ENCODE assay signal across 6 cellular contexts in genomic region chr1:156194300-156194652, GRCh38. TPM values are rescaled to one million over a fixed set of nuclear protein-coding genes. Genes with fewer than 3 reads are reported as not detected.
DNase-seq lines count a peak whose midpoint lies in the region; TF ChIP-seq lines count a peak whose summit lies in the region.

No MANE protein-coding gene starts in this region.

- intact Hi-C loops in dendritic cell treated with granulocyte-macrophage colony-stimulating factor and Interleukin-4, amounts not matched to agents 40 ng/mL and 50 ng/mL, for 4 days (cut with micrococcal nuclease) = no loop called here

- TF ChIP-seq CTCF in progenitor cell of endocrine pancreas (IDR thresholded peaks at IDR 0.05; ENCODE audit: unreplicated experiment) = no peak

- H3K9me3 Mint-ChIP-seq in activated naive CD4-positive, alpha-beta T cell treated with anti-CD3 and anti-CD28 coated beads, Interleukin-2, amount 50 U/mL, for 24 hours = no peaks in the 10 kb centered on the region
- no peaks in the 10 kb centered on the region for H3K9me3 Mint-ChIP-seq in dendritic cell treated with granulocyte-macrophage colony-stimulating factor and Interleukin-4, amounts not matched to agents 40 ng/mL and 50 ng/mL, for 4 days
- peaks cover 6% of the 10 kb centered on the region for H3K9me3 Mint-ChIP-seq in progenitor cell of endocrine pancreas (ENCODE audit: low read depth)

- peak overlapping the region; percentile 95 for H3K4me3 Mint-ChIP-seq in activated naive CD4-positive, alpha-beta T cell treated with anti-CD3 and anti-CD28 coated beads, Interleukin-2, amount 50 U/mL, for 24 hours
- H3K4me3 Mint-ChIP-seq in dendritic cell treated with granulocyte-macrophage colony-stimulating factor and Interleukin-4, amounts not matched to agents 40 ng/mL and 50 ng/mL, for 4 days = peak overlapping the region; percentile 96
- H3K4me3 Mint-ChIP-seq in progenitor cell of endocrine pancreas (ENCODE audit: low read depth) = peak overlapping the region; percentile 97

- H3K27me3 Mint-ChIP-seq in activated naive CD4-positive, alpha-beta T cell treated with anti-CD3 and anti-CD28 coated beads, Interleukin-2, amount 50 U/mL, for 24 hours = no peaks in the 10 kb centered on the region
- H3K27me3 Mint-ChIP-seq in dendritic cell treated with granulocyte-macrophage colony-stimulating factor and Interleukin-4, amounts not matched to agents 40 ng/mL and 50 ng/mL, for 4 days = no peaks in the 10 kb centered on the region
- no peaks in the 10 kb centered on the region for H3K27me3 Mint-ChIP-seq in progenitor cell of endocrine pancreas

- peaks cover 62% of the 10 kb centered on the region for H3K4me1 Mint-ChIP-seq in activated naive CD4-positive, alpha-beta T cell treated with anti-CD3 and anti-CD28 coated beads, Interleukin-2, amount 50 U/mL, for 24 hours
- peaks cover 55% of the 10 kb centered on the region for H3K4me1 Mint-ChIP-seq in dendritic cell treated with granulocyte-macrophage colony-stimulating factor and Interleukin-4, amounts not matched to agents 40 ng/mL and 50 ng/mL, for 4 days (ENCODE audit: low read depth)
- H3K4me1 Mint-ChIP-seq in progenitor cell of endocrine pancreas (ENCODE audit: low read depth) = peaks cover 10% of the 10 kb centered on the region

- peaks cover 15% of the 10 kb centered on the region for H3K36me3 Mint-ChIP-seq in activated naive CD4-positive, alpha-beta T cell treated with anti-CD3 and anti-CD28 coated beads, Interleukin-2, amount 50 U/mL, for 24 hours
- H3K36me3 Mint-ChIP-seq in dendritic cell treated with granulocyte-macrophage colony-stimulating factor and Interleukin-4, amounts not matched to agents 40 ng/mL and 50 ng/mL, for 4 days (ENCODE audit: low read depth) = peaks cover 38% of the 10 kb centered on the region
- H3K36me3 Mint-ChIP-seq in progenitor cell of endocrine pancreas (ENCODE audit: insufficient read depth) = peaks cover 5% of the 10 kb centered on the region

- H3K27ac Mint-ChIP-seq in activated naive CD4-positive, alpha-beta T cell treated with anti-CD3 and anti-CD28 coated beads, Interleukin-2, amount 50 U/mL, for 24 hours = peak overlapping the region; percentile 90
- peak overlapping the region; percentile 89 for H3K27ac Mint-ChIP-seq in dendritic cell treated with granulocyte-macrophage colony-stimulating factor and Interleukin-4, amounts not matched to agents 40 ng/mL and 50 ng/mL, for 4 days
- H3K27ac Mint-ChIP-seq in progenitor cell of endocrine pancreas = peak overlapping the region; percentile 85

- DNase-seq in activated naive CD4-positive, alpha-beta T cell treated with Interleukin-2 at 50 U/mL for 16 hours = no peak
- DNase-seq in progenitor cell of endocrine pancreas (ENCODE audit: low spot score, unreplicated experiment) = no peak
- DNase-seq in DMS79 treated with DMSO at 0.1 percent for 48 hours (lab: John Stamatoyannopoulos, UW) = no peak
- no peak for DNase-seq in NCI-H1105 treated with DMSO at 0.1 percent for 48 hours (lab: John Stamatoyannopoulos, UW)

RNA-seq across cellular contexts. Expression of gene SLC25A44, which starts 0.4 kb away (rescaled TPM):
- 14.3 and 20.4 TPM in 2 replicates for total RNA-seq in progenitor cell of endocrine pancreas

RNA-seq across cellular contexts. Expression of gene PMF1, which starts 18.5 kb away (rescaled TPM):
- 77.7 and 80.9 TPM in 2 replicates for total RNA-seq in progenitor cell of endocrine pancreas

RNA-seq across cellular contexts. Expression of gene SEMA4A, which starts 40.9 kb away (rescaled TPM):
- 2.1 and 3.7 TPM in 2 replicates for total RNA-seq in progenitor cell of endocrine pancreas

RNA-seq across cellular contexts. Expression of gene BGLAP, which starts 47.7 kb away (rescaled TPM):
- 4.8 and 5.8 TPM in 2 replicates for total RNA-seq in progenitor cell of endocrine pancreas

RNA-seq across cellular contexts. Expression of gene PAQR6, which starts 53.6 kb away (rescaled TPM):
- 21.5 and 22.3 TPM in 2 replicates for total RNA-seq in progenitor cell of endocrine pancreas
